ENCODE assay signal across 8 cellular contexts in genomic region chr6:36962874-36963273, GRCh38. TPM values are rescaled to one million over a fixed set of nuclear protein-coding genes. Genes with fewer than 3 reads are reported as not detected.
A peak's percentile ranks its signal among the peaks of the same experiment; 100 is the strongest.
DNase-seq lines count a peak whose midpoint lies in the region; ATAC-seq and TF ChIP-seq lines count a peak whose summit lies in the region.

No MANE protein-coding gene starts in this region.

- DNase-seq in GM23338 (ENCODE audit: low spot score) (peak; percentile 98), SK-N-DZ (ENCODE audit: low spot score) (peak; percentile 76), left ventricle myocardium inferior (peak; percentile 73), NCI-H345 (lab: John Stamatoyannopoulos, UW) (no peak), 8988T (no peak)
- peak; percentile 85 for DNase-seq in activated naive CD4-positive, alpha-beta T cell treated with Interleukin-2 at 50 U/mL for 16 hours
- peak; percentile 49 to 73 for DNase-seq in stimulated activated CD4-positive, alpha-beta T cell treated with anti-CD3 and anti-CD28 coated beads, Interleukin-12 subunit alpha, Interleukin-12 subunit beta, amount 100 ng/mL, for 24 hours (ENCODE audit: low read depth in 2 of 2)

- H3F3A ChIP-seq in GM23338 (replicated peaks; ENCODE audit: low read depth), result no peaks in the 10 kb centered on the region; the same call in 1 of the 2 replicates

- H3K9me2 ChIP-seq in GM23338 (ENCODE audit: insufficient read depth), result no peaks in the 10 kb centered on the region

- H3K27me3 Mint-ChIP-seq in GM23338 (ENCODE audit: insufficient read depth, low read depth, poor library complexity), result peaks cover 8% of the 10 kb centered on the region

- H3K4me1 ChIP-seq in GM23338 (ENCODE audit: insufficient read depth) (no peaks in the 10 kb centered on the region; the same call in 1 of the 2 replicates), left ventricle myocardium inferior (peaks cover 60% of the 10 kb centered on the region)

- H4K20me1 ChIP-seq in GM23338 (replicated peaks; ENCODE audit: insufficient read depth), result no peaks in the 10 kb centered on the region; the same call in none of the 2 replicates

- H3K36me3 Mint-ChIP-seq in GM23338 (ENCODE audit: low read depth), result peaks cover 10% of the 10 kb centered on the region

- no peak overlapping the region; the same call in 1 of the 2 replicates for H3K27ac Mint-ChIP-seq in GM23338

- H3K79me2 ChIP-seq in GM23338 (replicated peaks; ENCODE audit: insufficient read depth), result no peaks in the 10 kb centered on the region

- H3K9me3 Mint-ChIP-seq in GM23338, result no peaks in the 10 kb centered on the region

- H3K4me2 ChIP-seq in GM23338, result no peak overlapping the region

- TF ChIP-seq CTCF in GM23338 (conservative IDR thresholded peaks at IDR 0.05; ENCODE audit: low read depth in 2 of 2), result no peak
- no peak for TF ChIP-seq CTCF in left ventricle myocardium inferior (IDR thresholded peaks at IDR 0.05; ENCODE audit: borderline replicate concordance)

- H3K4me3 ChIP-seq in GM23338 (no peak overlapping the region), left ventricle myocardium inferior (no peak overlapping the region)

- intact Hi-C loops in left ventricle myocardium inferior (cut with micrococcal nuclease), result no loop called here

- H3K9me3 ChIP-seq in left ventricle myocardium inferior (replicated peaks), result no peaks in the 10 kb centered on the region

- no peak overlapping the region for H3K4me3 Mint-ChIP-seq in GM23338

- H3K27me3 ChIP-seq in GM23338 (ENCODE audit: insufficient read depth) (no peaks in the 10 kb centered on the region), left ventricle myocardium inferior (ENCODE audit: low read depth) (no peaks in the 10 kb centered on the region)

- H3K4me1 Mint-ChIP-seq in GM23338, result peaks cover 20% of the 10 kb centered on the region

- ATAC-seq in GM23338, result peak; percentile 76
- ATAC-seq in HG03439 (IDR thresholded peaks at IDR 0.05; ENCODE audit: unreplicated experiment), result no peak

- H3K27ac ChIP-seq in GM23338 (ENCODE audit: low read depth) (no peak overlapping the region), left ventricle myocardium inferior (replicated peaks) (no peak overlapping the region)

- no peak overlapping the region for H2AFZ ChIP-seq in GM23338

- H3K36me3 ChIP-seq in GM23338 (ENCODE audit: insufficient read depth) (0 out of 2 replicates have a peak, but pooled peaks cover 2% of the 10 kb centered on the region), left ventricle myocardium inferior (peaks cover 12% of the 10 kb centered on the region)

TF ChIP-seq in GM23338, 12 proteins besides CTCF, POLR2A, EP300 and RAD21 (continues in another document):
- no peak for TF ChIP-seq EZH2phosphoT487 (IDR thresholded peaks at IDR 0.05; ENCODE audit: unreplicated experiment)
- TF ChIP-seq REST (IDR thresholded peaks at IDR 0.05; ENCODE audit: unreplicated experiment), result no peak
- TF ChIP-seq, protein P1, sequence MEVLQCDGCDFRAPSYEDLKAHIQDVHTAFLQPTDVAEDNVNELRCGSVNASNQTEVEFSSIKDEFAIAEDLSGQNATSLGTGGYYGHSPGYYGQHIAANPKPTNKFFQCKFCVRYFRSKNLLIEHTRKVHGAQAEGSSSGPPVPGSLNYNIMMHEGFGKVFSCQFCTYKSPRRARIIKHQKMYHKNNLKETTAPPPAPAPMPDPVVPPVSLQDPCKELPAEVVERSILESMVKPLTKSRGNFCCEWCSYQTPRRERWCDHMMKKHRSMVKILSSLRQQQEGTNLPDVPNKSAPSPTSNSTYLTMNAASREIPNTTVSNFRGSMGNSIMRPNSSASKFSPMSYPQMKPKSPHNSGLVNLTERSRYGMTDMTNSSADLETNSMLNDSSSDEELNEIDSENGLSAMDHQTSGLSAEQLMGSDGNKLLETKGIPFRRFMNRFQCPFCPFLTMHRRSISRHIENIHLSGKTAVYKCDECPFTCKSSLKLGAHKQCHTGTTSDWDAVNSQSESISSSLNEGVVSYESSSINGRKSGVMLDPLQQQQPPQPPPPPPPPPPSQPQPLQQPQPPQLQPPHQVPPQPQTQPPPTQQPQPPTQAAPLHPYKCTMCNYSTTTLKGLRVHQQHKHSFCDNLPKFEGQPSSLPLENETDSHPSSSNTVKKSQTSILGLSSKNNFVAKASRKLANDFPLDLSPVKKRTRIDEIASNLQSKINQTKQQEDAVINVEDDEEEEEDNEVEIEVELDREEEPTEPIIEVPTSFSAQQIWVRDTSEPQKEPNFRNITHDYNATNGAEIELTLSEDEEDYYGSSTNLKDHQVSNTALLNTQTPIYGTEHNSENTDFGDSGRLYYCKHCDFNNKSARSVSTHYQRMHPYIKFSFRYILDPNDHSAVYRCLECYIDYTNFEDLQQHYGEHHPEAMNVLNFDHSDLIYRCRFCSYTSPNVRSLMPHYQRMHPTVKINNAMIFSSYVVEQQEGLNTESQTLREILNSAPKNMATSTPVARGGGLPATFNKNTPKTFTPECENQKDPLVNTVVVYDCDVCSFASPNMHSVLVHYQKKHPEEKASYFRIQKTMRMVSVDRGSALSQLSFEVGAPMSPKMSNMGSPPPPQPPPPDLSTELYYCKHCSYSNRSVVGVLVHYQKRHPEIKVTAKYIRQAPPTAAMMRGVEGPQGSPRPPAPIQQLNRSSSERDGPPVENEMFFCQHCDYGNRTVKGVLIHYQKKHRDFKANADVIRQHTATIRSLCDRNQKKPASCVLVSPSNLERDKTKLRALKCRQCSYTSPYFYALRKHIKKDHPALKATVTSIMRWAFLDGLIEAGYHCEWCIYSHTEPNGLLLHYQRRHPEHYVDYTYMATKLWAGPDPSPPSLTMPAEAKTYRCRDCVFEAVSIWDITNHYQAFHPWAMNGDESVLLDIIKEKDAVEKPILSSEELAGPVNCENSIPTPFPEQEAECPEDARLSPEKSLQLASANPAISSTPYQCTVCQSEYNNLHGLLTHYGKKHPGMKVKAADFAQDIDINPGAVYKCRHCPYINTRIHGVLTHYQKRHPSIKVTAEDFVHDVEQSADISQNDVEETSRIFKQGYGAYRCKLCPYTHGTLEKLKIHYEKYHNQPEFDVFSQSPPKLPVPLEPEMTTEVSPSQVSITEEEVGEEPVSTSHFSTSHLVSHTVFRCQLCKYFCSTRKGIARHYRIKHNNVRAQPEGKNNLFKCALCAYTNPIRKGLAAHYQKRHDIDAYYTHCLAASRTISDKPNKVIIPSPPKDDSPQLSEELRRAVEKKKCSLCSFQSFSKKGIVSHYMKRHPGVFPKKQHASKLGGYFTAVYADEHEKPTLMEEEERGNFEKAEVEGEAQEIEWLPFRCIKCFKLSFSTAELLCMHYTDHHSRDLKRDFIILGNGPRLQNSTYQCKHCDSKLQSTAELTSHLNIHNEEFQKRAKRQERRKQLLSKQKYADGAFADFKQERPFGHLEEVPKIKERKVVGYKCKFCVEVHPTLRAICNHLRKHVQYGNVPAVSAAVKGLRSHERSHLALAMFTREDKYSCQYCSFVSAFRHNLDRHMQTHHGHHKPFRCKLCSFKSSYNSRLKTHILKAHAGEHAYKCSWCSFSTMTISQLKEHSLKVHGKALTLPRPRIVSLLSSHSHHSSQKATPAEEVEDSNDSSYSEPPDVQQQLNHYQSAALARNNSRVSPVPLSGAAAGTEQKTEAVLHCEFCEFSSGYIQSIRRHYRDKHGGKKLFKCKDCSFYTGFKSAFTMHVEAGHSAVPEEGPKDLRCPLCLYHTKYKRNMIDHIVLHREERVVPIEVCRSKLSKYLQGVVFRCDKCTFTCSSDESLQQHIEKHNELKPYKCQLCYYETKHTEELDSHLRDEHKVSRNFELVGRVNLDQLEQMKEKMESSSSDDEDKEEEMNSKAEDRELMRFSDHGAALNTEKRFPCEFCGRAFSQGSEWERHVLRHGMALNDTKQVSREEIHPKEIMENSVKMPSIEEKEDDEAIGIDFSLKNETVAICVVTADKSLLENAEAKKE (CRISPR knock-in tag; IDR thresholded peaks at IDR 0.05), result no peak
- TF ChIP-seq JUNB (IDR thresholded peaks at IDR 0.05; ENCODE audit: unreplicated experiment), result no peak
- no peak for TF ChIP-seq STAT1 (IDR thresholded peaks at IDR 0.05; ENCODE audit: unreplicated experiment)

RNA-seq across cellular contexts. Expression of gene PI16, which starts 8.3 kb away (rescaled TPM):
- not detected in 2 replicates for total RNA-seq in GM23338 (2014; rRNA removed; shearing (Covaris generic))
- 0.17 and 0.50 TPM in 2 replicates for polyA plus RNA-seq in GM23338 (2016; fragmentation: Nextera tagmentation; extraction: Ambion mirVana)
- polyA plus RNA-seq in SK-N-DZ (2014; cell fraction: cytosol; rRNA removed), result not detected in 2 replicates
- polyA plus RNA-seq in SK-N-DZ (2014; cell fraction: nucleus; rRNA removed), result not detected in 2 replicates
- 25.9 TPM for total RNA-seq in left ventricle myocardium inferior

RNA-seq across cellular contexts. Expression of gene MTCH1, which starts 23.1 kb away (rescaled TPM):
- 261 and 271 TPM in 2 replicates for total RNA-seq in GM23338 (2014; rRNA removed; shearing (Covaris generic))
- polyA plus RNA-seq in GM23338 (2016; fragmentation: Nextera tagmentation; extraction: Ambion mirVana), result 108 and 109 TPM in 2 replicates
- 215 and 251 TPM in 2 replicates for polyA plus RNA-seq in SK-N-DZ (2014; cell fraction: cytosol; rRNA removed)
- 349 and 390 TPM in 2 replicates for polyA plus RNA-seq in SK-N-DZ (2014; cell fraction: nucleus; rRNA removed)
- total RNA-seq in left ventricle myocardium inferior, result 162 TPM

RNA-seq across cellular contexts. Expression of gene FGD2, which starts 42.6 kb away (rescaled TPM):
- total RNA-seq in GM23338 (2014; rRNA removed; shearing (Covaris generic)), result 0.14 and 0.35 TPM in 2 replicates
- 0.13 and 0.16 TPM in 2 replicates for polyA plus RNA-seq in GM23338 (2016; fragmentation: Nextera tagmentation; extraction: Ambion mirVana)
- polyA plus RNA-seq in SK-N-DZ (2014; cell fraction: cytosol; rRNA removed), result not detected in 2 replicates
- not detected in 2 replicates for polyA plus RNA-seq in SK-N-DZ (2014; cell fraction: nucleus; rRNA removed)
- total RNA-seq in left ventricle myocardium inferior, result 6.0 TPM

Comparison
In these comparisons a context has a peak if more than half of its experiments do, and no peak if none do; other contexts are left out.
1. DNase-seq: peak in GM23338 (single experiment), SK-N-DZ (single experiment), activated naive CD4-positive, alpha-beta T cell treated with Interleukin-2 at 50 U/mL for 16 hours (single experiment), left ventricle myocardium inferior (single experiment) and stimulated activated CD4-positive, alpha-beta T cell treated with anti-CD3 and anti-CD28 coated beads, Interleukin-12 subunit alpha, Interleukin-12 subunit beta, amount 100 ng/mL, for 24 hours (2 of 2); none in NCI-H345 (single experiment) and 8988T (single experiment).
2. RNA of gene PI16, which starts 8.3 kb away (total RNA-seq): 25.9 TPM in left ventricle myocardium inferior (single experiment); not detected in GM23338; every median in the first group is over 10 times any median in the second.